ENCODE assay signal across 25 cellular contexts in genomic region chr10:9166770-9167169, GRCh38.
"Had no signal": no experiment of that assay in that cellular context is flagged by ENCODE, and none has a peak within 500 bp of the region (broad histone marks: within the 10 kb centered on the region; RNA-seq: fewer than 3 reads in every experiment).

No MANE protein-coding gene starts in this region.

- H3K4me1 ChIP-seq: SJSA1 had no signal

- H3K36me3 Mint-ChIP-seq: IgD-negative memory B cell, T-cell had no signal

- H3K4me3 Mint-ChIP-seq: IgD-negative memory B cell, T-cell had no signal

- H3K27me3 ChIP-seq: MG63, SJSA1 had no signal

- H3K4me1 Mint-ChIP-seq: IgD-negative memory B cell had no signal

- H3K27ac ChIP-seq: HL-60, SJSA1, SK-N-MC had no signal

- ATAC-seq: T-cell had no signal

- H3K36me3 ChIP-seq: MG63, SJSA1 had no signal

- H3K27me3 Mint-ChIP-seq: IgD-negative memory B cell had no signal

- H3K9me3 ChIP-seq: MG63, SJSA1 had no signal

- DNase-seq: Karpas-422, KBM-7, MG63, NCI-H1092, NCI-H1105 treated with DMSO at 0.1 percent for 48 hours, NCI-H1417 treated with DMSO at 0.1 percent for 48 hours, NCI-H146, NCI-H1694 treated with DMSO at 0.1 percent for 48 hours, NCI-H1930, NCI-H2081 treated with DMSO at 0.1 percent for 48 hours, NCI-H2171, NCI-H226, NCI-H446, NCI-H510A, NCI-H524 treated with DMSO at 0.1 percent for 48 hours, NCI-H69, NCI-H774, Right ventricle myocardium superior, RPMI8226, SIG-M5, T-cell had no signal

- H3K4me3 ChIP-seq: MG63, SJSA1, SK-N-MC had no signal

- H3K27ac Mint-ChIP-seq: IgD-negative memory B cell, T-cell had no signal
